8 cellular contexts compared by ENCODE assay signal in the genomic region with DNA sequence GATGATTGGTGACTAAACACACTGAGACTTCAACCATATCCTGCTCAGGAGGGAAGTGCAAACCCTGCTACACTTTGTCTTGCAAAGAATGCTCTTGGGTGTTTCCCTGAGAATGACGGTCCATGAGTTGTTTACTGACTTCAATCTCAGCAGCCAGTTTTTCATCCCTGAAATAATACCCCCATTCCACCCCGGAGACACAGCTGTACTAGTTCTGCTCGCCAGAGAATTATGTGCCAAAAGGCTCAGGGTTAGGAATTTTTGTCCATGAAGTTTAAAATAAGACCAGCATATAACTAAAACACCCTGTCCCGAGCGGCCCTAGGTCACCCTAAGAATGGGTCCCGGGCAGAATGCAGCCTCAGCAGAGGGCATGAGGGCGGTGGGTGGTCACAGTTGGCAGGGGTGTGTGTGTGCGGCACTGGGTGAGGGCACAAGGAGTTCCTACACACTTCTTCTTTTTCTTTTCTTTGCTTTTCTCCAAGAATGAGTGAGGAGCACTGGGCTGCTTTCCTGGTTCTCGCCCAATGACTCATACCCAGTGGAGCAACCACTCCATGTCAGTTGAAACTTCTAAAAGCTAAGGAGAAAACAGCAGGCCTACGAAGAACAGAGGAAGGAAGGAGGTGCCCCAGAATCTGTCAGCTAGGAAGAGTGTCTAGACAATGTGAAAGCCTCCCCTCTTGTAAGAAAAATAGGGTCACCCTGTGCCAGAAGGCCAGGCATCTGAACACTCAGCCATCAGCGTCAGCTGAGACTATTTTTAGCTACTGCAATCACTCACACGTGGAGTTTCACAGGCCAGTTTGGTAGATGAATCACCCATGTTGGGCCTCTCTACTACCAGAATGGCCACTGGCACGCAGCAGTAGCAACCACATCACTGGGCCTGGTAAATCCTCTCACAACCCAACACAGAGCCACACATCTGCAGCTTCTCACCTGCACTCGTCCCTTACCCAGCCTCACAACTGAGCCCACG.
DNase-seq lines count a peak whose midpoint lies in the region; ATAC-seq and TF ChIP-seq lines count a peak whose summit lies in the region.

No MANE protein-coding gene starts in this region.

- no peaks in the 10 kb centered on the region for H4K20me1 ChIP-seq in BLaER1 treated with 17β-estradiol and CSF1 and Interleukin-3, amounts not matched to agents 10 nM and 100 nM

- ATAC-seq in GM21447 (IDR thresholded peaks at IDR 0.05; ENCODE audit: unreplicated experiment) (peak; percentile 91), HG03571 (IDR thresholded peaks at IDR 0.05; ENCODE audit: unreplicated experiment) (peak; percentile 95)

- intact Hi-C loops in lower leg skin (cut with DNase I; ENCODE audit: low total_unique reads), result no loop called here
- intact Hi-C loops in vagina (cut with DNase I), result loop anchor here (5.0 kb wide), 1 partner anchor 48 kb away; no protein-coding TSS in a partner anchor

- H3K27ac ChIP-seq in BLaER1 treated with 17β-estradiol and CSF1 and Interleukin-3, amounts not matched to agents 10 nM and 100 nM, result peak overlapping the region; percentile 31 to 88 (median 59); a peak in 21 of 22 replicates
- H3K27ac ChIP-seq in vagina, result peak overlapping the region; percentile 98

- no peak for TF ChIP-seq CTCF in astrocyte of the spinal cord (IDR thresholded peaks at IDR 0.05; ENCODE audit: low read depth, low read length)
- TF ChIP-seq CTCF in lower leg skin (IDR thresholded peaks at IDR 0.05), result no peak
- no peak for TF ChIP-seq CTCF in vagina (IDR thresholded peaks at IDR 0.05)

- DNase-seq in astrocyte of the spinal cord (ENCODE audit: low read depth, low spot score) (peak; percentile 99), lower leg skin (ENCODE audit: low spot score in 2 of 2) (peak; percentile 78 to 91), vagina (ENCODE audit: extremely low spot score in 2 of 2) (peak in 1 of 2 donors; percentile 96), cerebellum (ENCODE audit: low spot score) (no peak)
- DNase-seq in activated CD4-positive, alpha-beta T cell treated with anti-CD3 and anti-CD28 coated beads for 1 hour, result no peak

- peak overlapping the region in 6 of 11 experiments; percentile 9 to 66 (median 58); a peak in 9 of 22 replicates for H3K9ac ChIP-seq in BLaER1 treated with 17β-estradiol and CSF1 and Interleukin-3, amounts not matched to agents 10 nM and 100 nM

- in situ Hi-C loops in astrocyte of the spinal cord (cut with HindIII; ENCODE audit: low sequenced_read_pairs), result no loop called here

- WGBS in lower leg skin, 2 donors, result 48 to 60% methylated on average over 15 of the region's 15 CpGs

- no peaks in the 10 kb centered on the region for H3K36me3 ChIP-seq in BLaER1 treated with 17β-estradiol and CSF1 and Interleukin-3, amounts not matched to agents 10 nM and 100 nM
- H3K36me3 ChIP-seq in vagina, result peaks cover 0 to 26% of the 10 kb centered on the region in 2 donors

- no peaks in the 10 kb centered on the region for H3K9me3 ChIP-seq in BLaER1 treated with 17β-estradiol and CSF1 and Interleukin-3, amounts not matched to agents 10 nM and 100 nM (replicated peaks in 1 of 11)
- H3K9me3 ChIP-seq in vagina, result no peaks in the 10 kb centered on the region

- peaks cover 0 to 37% (median 17%) of the 10 kb centered on the region in 10 experiments; a peak in 16 of 20 replicates for H3K4me1 ChIP-seq in BLaER1 treated with 17β-estradiol and CSF1 and Interleukin-3, amounts not matched to agents 10 nM and 100 nM
- H3K4me1 ChIP-seq in vagina, result peaks cover 25% of the 10 kb centered on the region

- peak overlapping the region; percentile 10 to 76 (median 53); a peak in 18 of 22 replicates for H3K4me2 ChIP-seq in BLaER1 treated with 17β-estradiol and CSF1 and Interleukin-3, amounts not matched to agents 10 nM and 100 nM

- H3K27me3 ChIP-seq in BLaER1 treated with 17β-estradiol and CSF1 and Interleukin-3, amounts not matched to agents 10 nM and 100 nM, result no peaks in the 10 kb centered on the region
- H3K27me3 ChIP-seq in vagina, result no peaks in the 10 kb centered on the region

- H3K4me3 ChIP-seq in BLaER1 treated with 17β-estradiol and CSF1 and Interleukin-3, amounts not matched to agents 10 nM and 100 nM, result no peak overlapping the region
- no peak overlapping the region for H3K4me3 ChIP-seq in astrocyte of the spinal cord (ENCODE audit: low read depth, low read length)
- no peak overlapping the region for H3K4me3 ChIP-seq in lower leg skin (ENCODE audit: low read depth, poor library complexity, severe bottlenecking)
- H3K4me3 ChIP-seq in vagina, result no peak overlapping the region

- TF ChIP-seq POLR2A in lower leg skin (IDR thresholded peaks at IDR 0.05), result no peak
- TF ChIP-seq POLR2A in vagina (IDR thresholded peaks at IDR 0.05), result no peak

Comparison
In these comparisons a context has a peak if more than half of its experiments do, and no peak if none do; other contexts are left out.
1. DNase-seq: peak in astrocyte of the spinal cord (single experiment) and lower leg skin (2 of 2); none in activated CD4-positive, alpha-beta T cell treated with anti-CD3 and anti-CD28 coated beads for 1 hour (single experiment) and cerebellum (single experiment).